ENCODE assay signal across 8 cellular contexts in genomic region chr3:51384145-51384729, GRCh38. TPM values are rescaled to one million over a fixed set of nuclear protein-coding genes. Genes with fewer than 3 reads are reported as not detected.
A peak's percentile ranks its signal among the peaks of the same experiment; 100 is the strongest.
DNase-seq lines count a peak whose midpoint lies in the region; FAIRE-seq and TF ChIP-seq lines count a peak whose summit lies in the region.

No MANE protein-coding gene starts in this region.

- H3F3A ChIP-seq in smooth muscle cell (ENCODE audit: low read depth) = peaks cover 31% of the 10 kb centered on the region

- H3K36me3 ChIP-seq in HUES64 (ENCODE audit: insufficient read depth, low read length) (peaks cover 31% of the 10 kb centered on the region), iPS-18a (ENCODE audit: control insufficient read depth, low read depth, low read length) (peaks cover 19% of the 10 kb centered on the region), smooth muscle cell (ENCODE audit: low read depth) (no peaks in the 10 kb centered on the region)

- DNase-seq in CD1c-positive myeloid dendritic cell (ENCODE audit: extremely low spot score) = peak; percentile 36
- DNase-seq in GM19239 (ENCODE audit: insufficient read length, low spot score) = peak; percentile 25
- DNase-seq in smooth muscle cell (lab: John Stamatoyannopoulos, UW; ENCODE audit: unreplicated experiment) = no peak
- no peak for DNase-seq in NCI-H187 treated with DMSO at 0.1 percent for 48 hours (lab: John Stamatoyannopoulos, UW)
- DNase-seq in activated gamma-delta T cell (lab: John Stamatoyannopoulos, UW) = no peak

- peaks cover 35% of the 10 kb centered on the region for H4K20me1 ChIP-seq in smooth muscle cell (ENCODE audit: low read depth)

- H3K4me3 ChIP-seq in HUES64 (ENCODE audit: low read length) = peak overlapping the region; percentile 90
- H3K4me3 ChIP-seq in iPS-18a (ENCODE audit: low read length) = peak overlapping the region; percentile 79
- H3K4me3 ChIP-seq in smooth muscle cell = peak overlapping the region; percentile 83

- H3K27me3 ChIP-seq in HUES64 (ENCODE audit: insufficient read depth, low read length) (no peaks in the 10 kb centered on the region), iPS-18a (ENCODE audit: control insufficient read depth, insufficient read depth, low read length) (no peaks in the 10 kb centered on the region), smooth muscle cell (ENCODE audit: low read depth) (no peaks in the 10 kb centered on the region)

- FAIRE-seq in GM19239 (lab: Jason Lieb, UNC) = peak; percentile 84

- H3K9ac ChIP-seq in HUES64 (ENCODE audit: low read depth, low read length) (peak overlapping the region; percentile 95), iPS-18a (ENCODE audit: low read length) (peak overlapping the region; percentile 91), smooth muscle cell (ENCODE audit: low read depth) (peak overlapping the region; percentile 93)

- H3K79me2 ChIP-seq in smooth muscle cell (ENCODE audit: low read depth) = peaks cover 45% of the 10 kb centered on the region

- H3K9me3 ChIP-seq in HUES64 (ENCODE audit: insufficient read depth, low read depth, low read length) (no peaks in the 10 kb centered on the region), iPS-18a (ENCODE audit: control insufficient read depth, low read depth, low read length) (no peaks in the 10 kb centered on the region), smooth muscle cell (replicated peaks; ENCODE audit: low read depth) (no peaks in the 10 kb centered on the region)

- TF ChIP-seq CTCF in smooth muscle cell (IDR thresholded peaks at IDR 0.05; ENCODE audit: borderline replicate concordance, insufficient read depth, poor library complexity, severe bottlenecking) = no peak

- peaks cover 18% of the 10 kb centered on the region for H3K4me1 ChIP-seq in HUES64 (ENCODE audit: insufficient read depth, low read length)
- peaks cover 11% of the 10 kb centered on the region for H3K4me1 ChIP-seq in iPS-18a (ENCODE audit: control insufficient read depth, low read depth, low read length)
- peaks cover 25% of the 10 kb centered on the region for H3K4me1 ChIP-seq in smooth muscle cell (ENCODE audit: low read depth)

- WGBS in HUES64 = 1% methylated on average over 29 of the region's 29 CpGs
- WGBS in smooth muscle cell (ENCODE audit: low lambda C conversion rate) = under 1% methylated on average over 29 of the region's 29 CpGs

- H3K27ac ChIP-seq in HUES64 (ENCODE audit: low read depth, low read length) (peak overlapping the region; percentile 96), angular gyrus (ENCODE audit: low read depth, low read length) (peak overlapping the region; percentile 95), iPS-18a (ENCODE audit: low read length) (peak overlapping the region; percentile 65), smooth muscle cell (ENCODE audit: low read depth) (peak overlapping the region; percentile 88)

- H2AFZ ChIP-seq in smooth muscle cell (ENCODE audit: low read depth) = peak overlapping the region; percentile 91

- peak overlapping the region; percentile 90 for H3K4me2 ChIP-seq in smooth muscle cell

RNA-seq across cellular contexts. Expression of gene MANF, which starts 0.9 kb away (rescaled TPM):
- 125 TPM for polyA plus RNA-seq in HUES64 (2013, experiment 1 of 2)
- 134 TPM for polyA plus RNA-seq in HUES64 (2013, experiment 2 of 2)
- total RNA-seq in smooth muscle cell = 137 and 191 TPM in 2 replicates
- polyA plus RNA-seq in smooth muscle cell = 135 and 140 TPM in 2 replicates

RNA-seq across cellular contexts. Expression of gene RBM15B, which starts 6.8 kb away (rescaled TPM):
- 34.8 TPM for polyA plus RNA-seq in HUES64 (2013, experiment 1 of 2)
- 36.2 TPM for polyA plus RNA-seq in HUES64 (2013, experiment 2 of 2)
- total RNA-seq in smooth muscle cell = 18.9 and 21.7 TPM in 2 replicates
- polyA plus RNA-seq in smooth muscle cell = 32.3 and 38.0 TPM in 2 replicates

Comparison
In these comparisons a context has a peak if more than half of its experiments do, and no peak if none do; other contexts are left out.
1. DNase-seq: peak in CD1c-positive myeloid dendritic cell (single experiment) and GM19239 (single experiment); none in smooth muscle cell (single experiment), NCI-H187 treated with DMSO at 0.1 percent for 48 hours (single experiment) and activated gamma-delta T cell (single experiment).
2. Peak in every context shown above with its lines, with median percentiles within 50 percentile points of each other: H3K27ac ChIP-seq, H3K4me3 ChIP-seq and H3K9ac ChIP-seq.